In the genomic region with DNA sequence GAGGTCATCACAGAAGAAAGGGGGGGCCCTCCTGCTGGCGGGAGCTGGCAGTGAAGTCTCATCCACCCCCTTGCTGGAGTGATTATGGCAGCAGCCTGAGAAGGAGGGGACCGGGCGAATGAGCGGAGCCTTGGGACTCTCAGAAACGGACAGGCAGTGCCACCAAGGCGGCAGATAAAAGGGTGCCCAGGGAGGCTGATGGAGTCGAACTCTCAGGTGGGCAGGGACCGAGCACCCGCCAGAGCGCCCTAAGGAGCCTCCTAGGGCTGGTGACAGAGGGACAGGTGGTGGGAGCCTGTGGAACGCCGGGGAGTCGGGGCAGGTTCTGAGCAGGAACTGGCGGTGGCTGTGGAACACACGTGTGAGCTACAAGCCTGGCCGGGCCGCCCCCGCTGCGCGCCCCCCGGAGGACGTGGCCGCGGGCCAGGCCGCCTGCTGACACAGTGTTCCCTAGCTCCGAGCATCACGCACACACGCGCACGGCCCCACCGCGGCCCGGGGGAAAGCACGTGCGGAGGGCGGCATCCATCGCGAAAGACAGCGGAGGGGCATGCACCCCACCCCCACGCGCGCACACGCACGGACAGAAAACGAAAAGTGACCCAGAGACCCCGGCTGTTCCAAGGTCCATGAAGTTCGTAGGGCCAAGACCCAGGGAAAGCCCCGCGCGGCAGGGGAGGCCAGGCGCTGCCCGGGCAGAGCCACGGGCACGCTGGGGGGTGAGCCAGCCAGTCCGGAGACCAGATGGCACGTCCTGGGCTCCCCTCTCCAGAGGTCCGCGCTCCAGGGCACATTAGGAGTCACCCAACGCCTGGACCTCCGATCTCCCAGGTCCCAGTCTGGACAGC, we compare ENCODE assay signal across 9 cellular contexts. TPM values are rescaled to one million over a fixed set of nuclear protein-coding genes. Genes with fewer than 3 reads are reported as not detected.
A peak's percentile ranks its signal among the peaks of the same experiment; 100 is the strongest.
DNase-seq lines count a peak whose midpoint lies in the region; ATAC-seq and FAIRE-seq lines count a peak whose summit lies in the region.
"Had no signal": no experiment of that assay in that cellular context is flagged by ENCODE, and none has a peak within 500 bp of the region (broad histone marks: within the 10 kb centered on the region; RNA-seq: fewer than 3 reads in every experiment).

No MANE protein-coding gene starts in this region.

- H3K36me3 ChIP-seq in endocrine pancreas (ENCODE audit: control insufficient read depth, insufficient read depth, low read length) (peaks cover 3% of the 10 kb centered on the region), mucosa of rectum (ENCODE audit: control insufficient read depth in 2 of 2, insufficient read depth in 2 of 2, low read length in 2 of 2) (peaks cover 5 to 7% of the 10 kb centered on the region in 2 donors)

- in situ Hi-C loops in G401 (cut with HindIII; ENCODE audit: low sequenced_read_pairs), result no loop called here

- peaks cover 3 to 6% of the 10 kb centered on the region in 2 donors for H3K27me3 Mint-ChIP-seq in stimulated activated naive B cell treated with anti-CD40 and anti-IgM and Interleukin-4, amounts not matched to agents 10 μg/mL and 1 μg/mL and 100 μg/mL, for 72 hours

- peak overlapping the region; percentile 91 for H3K27ac Mint-ChIP-seq in stimulated activated naive B cell treated with anti-CD40 and anti-IgM and Interleukin-4, amounts not matched to agents 10 μg/mL and 1 μg/mL and 100 μg/mL, for 72 hours

- H3K4me1 ChIP-seq in endocrine pancreas (ENCODE audit: control insufficient read depth, insufficient read depth, low read length), result no peaks in the 10 kb centered on the region
- peaks cover 5 to 16% of the 10 kb centered on the region in 2 donors for H3K4me1 ChIP-seq in mucosa of rectum (ENCODE audit: control insufficient read depth in 2 of 2, insufficient read depth in 2 of 2, low read length in 2 of 2)

- peak; percentile 37 for ATAC-seq in GM21717 (IDR thresholded peaks at IDR 0.05; ENCODE audit: unreplicated experiment)
- peak; percentile 52 to 63 for ATAC-seq in activated CD4-positive, CD25-positive, alpha-beta regulatory T cell treated with anti-CD3 and anti-CD28 coated beads, Interleukin-2, amount 50 U/mL, for 24 hours
- peak; percentile 58 to 67 for ATAC-seq in stimulated activated naive B cell treated with anti-CD40 and anti-IgM and Interleukin-4, amounts not matched to agents 10 μg/mL and 1 μg/mL and 100 μg/mL, for 72 hours (replicated peaks)

- H3K4me3 Mint-ChIP-seq in stimulated activated naive B cell treated with anti-CD40 and anti-IgM and Interleukin-4, amounts not matched to agents 10 μg/mL and 1 μg/mL and 100 μg/mL, for 72 hours, result peak overlapping the region; percentile 91

- peaks cover 23 to 36% of the 10 kb centered on the region in 2 donors for H3K4me1 Mint-ChIP-seq in stimulated activated naive B cell treated with anti-CD40 and anti-IgM and Interleukin-4, amounts not matched to agents 10 μg/mL and 1 μg/mL and 100 μg/mL, for 72 hours

- H3K9ac ChIP-seq in endocrine pancreas (ENCODE audit: control insufficient read depth, insufficient read depth, low read length) (peak overlapping the region; percentile 19), mucosa of rectum (ENCODE audit: low read depth in 1 of 2, low read length in 2 of 2) (peak overlapping the region in 1 of 2 donors; percentile 40)

- peak; percentile 42 for DNase-seq in G401 (ENCODE audit: low spot score)
- DNase-seq in Jurkat, Clone E6-1 (ENCODE audit: low read depth, low spot score), result no peak
- peak; percentile 39 for DNase-seq in stimulated activated naive B cell treated with anti-CD40 and anti-IgM and Interleukin-4, amounts not matched to agents 10 μg/mL and 1 μg/mL and 100 μg/mL, for 72 hours
- no peak for DNase-seq in urothelium cell line (ENCODE audit: low spot score)

- H3K9me3 ChIP-seq in endocrine pancreas (ENCODE audit: control insufficient read depth, low read length) (no peaks in the 10 kb centered on the region), mucosa of rectum (ENCODE audit: control insufficient read depth in 2 of 2, low read length in 2 of 2) (no peaks in the 10 kb centered on the region)

- no peaks in the 10 kb centered on the region for H3K9me3 Mint-ChIP-seq in stimulated activated naive B cell treated with anti-CD40 and anti-IgM and Interleukin-4, amounts not matched to agents 10 μg/mL and 1 μg/mL and 100 μg/mL, for 72 hours

- H3K27ac ChIP-seq in mucosa of rectum (ENCODE audit: low read depth in 2 of 2, low read length in 2 of 2), result no peak overlapping the region

- peak overlapping the region; percentile 62 for H3K4me3 ChIP-seq in Jurkat, Clone E6-1 (ENCODE audit: low read length)
- no peak overlapping the region for H3K4me3 ChIP-seq in endocrine pancreas (ENCODE audit: control insufficient read depth, insufficient read depth, low read length)
- H3K4me3 ChIP-seq in mucosa of rectum (ENCODE audit: low read length in 2 of 2), result peak overlapping the region; percentile 61 to 62

- FAIRE-seq in urothelium cell line (lab: Jason Lieb, UNC), result no peak
- FAIRE-seq: frontal cortex had no signal

- peaks cover 14 to 21% of the 10 kb centered on the region in 2 donors for H3K36me3 Mint-ChIP-seq in stimulated activated naive B cell treated with anti-CD40 and anti-IgM and Interleukin-4, amounts not matched to agents 10 μg/mL and 1 μg/mL and 100 μg/mL, for 72 hours

- H3K27me3 ChIP-seq in endocrine pancreas (ENCODE audit: control insufficient read depth, insufficient read depth, low read length) (no peaks in the 10 kb centered on the region), mucosa of rectum (ENCODE audit: control insufficient read depth in 2 of 2, insufficient read depth in 2 of 2, low read length in 2 of 2) (peaks cover 12 to 13% of the 10 kb centered on the region in 2 donors)

RNA-seq across cellular contexts. Expression of gene VWCE, which starts 1.0 kb away (rescaled TPM):
- 7.3 and 9.5 TPM in 2 replicates for total RNA-seq in G401 (2014; rRNA removed; shearing (Covaris generic))
- polyA plus RNA-seq in Jurkat, Clone E6-1 (2012; ENCODE audit: insufficient read depth, insufficient read length), result 8.0 TPM

RNA-seq across cellular contexts. Expression of gene DDB1, which starts 38.8 kb away (rescaled TPM):
- 319 and 332 TPM in 2 replicates for total RNA-seq in G401 (2014; rRNA removed; shearing (Covaris generic))
- 206 TPM for polyA plus RNA-seq in Jurkat, Clone E6-1 (2012; ENCODE audit: insufficient read depth, insufficient read length)

RNA-seq across cellular contexts. Expression of gene TKFC, which starts 38.9 kb away (rescaled TPM):
- 22.8 and 36.1 TPM in 2 replicates for total RNA-seq in G401 (2014; rRNA removed; shearing (Covaris generic))
- 88.6 TPM for polyA plus RNA-seq in Jurkat, Clone E6-1 (2012; ENCODE audit: insufficient read depth, insufficient read length)

RNA-seq across cellular contexts. Expression of gene PGA5, which starts 53.1 kb away (rescaled TPM):
- total RNA-seq in G401 (2014; rRNA removed; shearing (Covaris generic)), result not detected in 2 replicates
- not detected for polyA plus RNA-seq in Jurkat, Clone E6-1 (2012; ENCODE audit: insufficient read depth, insufficient read length)

Comparison
In these comparisons a context has a peak if more than half of its experiments do, and no peak if none do; other contexts are left out.
1. DNase-seq: peak in G401 (single experiment) and stimulated activated naive B cell treated with anti-CD40 and anti-IgM and Interleukin-4, amounts not matched to agents 10 μg/mL and 1 μg/mL and 100 μg/mL, for 72 hours (single experiment); none in Jurkat, Clone E6-1 (single experiment) and urothelium cell line (single experiment).
2. Peak in every context shown above with its lines, with median percentiles within 50 percentile points of each other: ATAC-seq.